ENCODE assay signal across 16 cellular contexts in the genomic region with DNA sequence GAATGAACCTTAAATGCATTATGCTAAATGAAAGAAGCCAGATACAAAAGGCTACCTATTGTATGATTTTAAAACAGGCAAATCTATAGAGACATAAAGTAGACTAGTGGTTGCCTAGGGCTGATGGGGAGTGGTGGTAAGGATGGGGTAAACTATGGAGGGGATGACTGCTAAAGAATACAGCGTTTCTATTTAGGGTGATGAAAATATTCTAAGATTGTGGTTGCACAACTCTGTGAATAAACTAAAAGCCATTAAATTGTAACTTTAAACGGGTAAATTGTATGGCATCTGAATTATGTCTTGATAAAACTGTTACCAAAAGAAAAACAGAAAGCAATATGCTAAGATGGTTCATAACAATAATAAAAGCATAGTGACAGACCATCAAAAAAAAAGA. TPM values are rescaled to one million over a fixed set of nuclear protein-coding genes. Genes with fewer than 3 reads are reported as not detected.
DNase-seq lines count a peak whose midpoint lies in the region; ATAC-seq, FAIRE-seq and TF ChIP-seq lines count a peak whose summit lies in the region.
"Had no signal": no experiment of that assay in that cellular context is flagged by ENCODE, and none has a peak within 500 bp of the region (broad histone marks: within the 10 kb centered on the region; RNA-seq: fewer than 3 reads in every experiment).

No MANE protein-coding gene starts in this region.

- H3K27ac ChIP-seq in IMR-90 (ENCODE audit: insufficient read depth, low read length) (no peak overlapping the region), osteoblast (ENCODE audit: low read depth, low read length) (peak overlapping the region; percentile 24), pancreas (no peak overlapping the region)

- CTCF ChIA-PET in IMR-90 (lab: Yijun Ruan, JAX), result interaction anchor here (1.3 kb wide), 1 partner anchor 16 kb away, joined by 3 read pairs; no protein-coding TSS in a partner anchor
- CTCF ChIA-PET in activated naive CD4-positive, alpha-beta T cell treated with anti-CD3 and anti-CD28 coated beads, Interleukin-2, amount 10 ng/mL, durations not matched to agents 7 days and 5 days (lab: Charles Lee), result no interaction called here

- H3K18ac ChIP-seq in IMR-90 (ENCODE audit: low read depth, low read length), result no peak overlapping the region

- no peak overlapping the region for H2AK5ac ChIP-seq in IMR-90 (ENCODE audit: low read depth, low read length)

- H3K9me3 Mint-ChIP-seq in activated naive CD4-positive, alpha-beta T cell treated with anti-CD3 and anti-CD28 coated beads, Interleukin-2, amount 10 ng/mL, durations not matched to agents 7 days and 5 days, result peaks cover 18% of the 10 kb centered on the region

- H2BK120ac ChIP-seq in IMR-90 (ENCODE audit: low read depth, low read length), result no peak overlapping the region

- H3K4ac ChIP-seq in IMR-90 (ENCODE audit: low read depth, low read length), result no peak overlapping the region

- H3K4me2 ChIP-seq in IMR-90 (ENCODE audit: low read depth, low read length), result no peak overlapping the region; the same call in 1 of the 2 replicates
- peak overlapping the region; percentile 48 for H3K4me2 ChIP-seq in osteoblast (ENCODE audit: insufficient read depth, low read length)

- H3K4me3 ChIP-seq in IMR-90 (ENCODE audit: insufficient read depth, low read depth, low read length) (no peak overlapping the region), osteoblast (ENCODE audit: insufficient read depth, low read length) (no peak overlapping the region), pancreas (no peak overlapping the region)
- H3K4me3 ChIP-seq: GM12878, HAP-1 had no signal

- H3K9me3 ChIP-seq in IMR-90 (ENCODE audit: control insufficient read depth, insufficient read depth, low read length) (peaks cover 2% of the 10 kb centered on the region; the same call in 1 of the 2 replicates), osteoblast (ENCODE audit: low read depth, low read length) (no peaks in the 10 kb centered on the region), pancreas (no peaks in the 10 kb centered on the region)
- H3K9me3 ChIP-seq: HAP-1 had no signal

- H4K8ac ChIP-seq in IMR-90 (ENCODE audit: low read depth in 2 of 2, low read length in 2 of 2), result no peak overlapping the region

- H3K9me1 ChIP-seq in IMR-90 (ENCODE audit: insufficient read depth, low read length), result no peaks in the 10 kb centered on the region

- no peaks in the 10 kb centered on the region for H3K27me3 Mint-ChIP-seq in activated naive CD4-positive, alpha-beta T cell treated with anti-CD3 and anti-CD28 coated beads, Interleukin-2, amount 10 ng/mL, durations not matched to agents 7 days and 5 days
- H3K27me3 Mint-ChIP-seq: CD4-positive, alpha-beta memory T cell had no signal

- no peaks in the 10 kb centered on the region for H3K79me2 ChIP-seq in osteoblast (ENCODE audit: insufficient read depth, low read length)

- no peak overlapping the region for H2BK15ac ChIP-seq in IMR-90 (ENCODE audit: low read depth, low read length)

- no peaks in the 10 kb centered on the region for H4K20me1 ChIP-seq in IMR-90 (ENCODE audit: insufficient read depth, low read length)
- H4K20me1 ChIP-seq in osteoblast (ENCODE audit: insufficient read depth, low read length), result no peaks in the 10 kb centered on the region

- H2BK20ac ChIP-seq in IMR-90 (ENCODE audit: low read depth, low read length), result no peak overlapping the region

- no peak overlapping the region for H2AK9ac ChIP-seq in IMR-90 (replicated peaks; ENCODE audit: low read depth, low read length, poor library complexity)

- no peak overlapping the region for H4K91ac ChIP-seq in IMR-90 (ENCODE audit: insufficient read depth, low read depth, low read length)

- ATAC-seq in IMR-90 (ENCODE audit: low read depth) (peak; percentile 53), pancreas (no peak)
- ATAC-seq: GM12878 had no signal

- H3K27me3 ChIP-seq in IMR-90 (ENCODE audit: control insufficient read depth, insufficient read depth, low read length), result no peaks in the 10 kb centered on the region
- no peaks in the 10 kb centered on the region for H3K27me3 ChIP-seq in osteoblast (ENCODE audit: insufficient read depth, low read length)
- no peaks in the 10 kb centered on the region for H3K27me3 ChIP-seq in pancreas

- H3K4me1 ChIP-seq in IMR-90 (ENCODE audit: control insufficient read depth, insufficient read depth, low read length) (peaks cover 2% of the 10 kb centered on the region; the same call in 1 of the 2 replicates), osteoblast (ENCODE audit: insufficient read depth, low read length) (peaks cover 21% of the 10 kb centered on the region), pancreas (peaks cover 7 to 15% (median 9%) of the 10 kb centered on the region in 3 donors)
- H3K4me1 ChIP-seq: Caco-2, HAP-1 had no signal

- no peaks in the 10 kb centered on the region for H3K4me1 Mint-ChIP-seq in activated naive CD4-positive, alpha-beta T cell treated with anti-CD3 and anti-CD28 coated beads, Interleukin-2, amount 10 ng/mL, durations not matched to agents 7 days and 5 days

- no peak overlapping the region for H3K14ac ChIP-seq in IMR-90 (replicated peaks; ENCODE audit: low read depth, low read length)

- dilution Hi-C loops in IMR-90 (cut with HindIII; ENCODE audit: low sequenced_read_pairs, unreplicated experiment), result no loop called here

- no peak for DNase-seq in IMR-90
- DNase-seq in fibroblast of gingiva (ENCODE audit: low read depth), result peak; percentile 5
- DNase-seq in osteoblast (ENCODE audit: insufficient read length, low spot score, missing footprints), result no peak
- no peak for DNase-seq in pancreas
- DNase-seq in activated naive CD4-positive, alpha-beta T cell treated with anti-CD3 and anti-CD28 coated beads, Interleukin-2, amount 10 ng/mL, durations not matched to agents 7 days and 5 days, result no peak
- DNase-seq in NCI-H2171 treated with DMSO at 0.1 percent for 48 hours (lab: John Stamatoyannopoulos, UW), result no peak
- DNase-seq: C1 segment of cervical spinal cord; Caco-2; CD4-positive, alpha-beta memory T cell; DMS153; DND-41; EL; GOT3 had no signal

- no peak for TF ChIP-seq POLR2A in IMR-90 (IDR thresholded peaks at IDR 0.05; ENCODE audit: low read depth, low read length)

- no peak overlapping the region for H3K9ac ChIP-seq in IMR-90 (ENCODE audit: low read depth, low read length)

- H3K36me3 ChIP-seq in IMR-90 (ENCODE audit: control insufficient read depth, insufficient read depth, low read length) (no peaks in the 10 kb centered on the region), osteoblast (ENCODE audit: insufficient read depth, low read length) (no peaks in the 10 kb centered on the region), pancreas (no peaks in the 10 kb centered on the region)
- H3K36me3 ChIP-seq: HAP-1 had no signal

- H3K56ac ChIP-seq in IMR-90 (ENCODE audit: extremely low read depth, insufficient read depth, low read length), result no peak overlapping the region

- WGBS in IMR-90 (ENCODE audit: extremely low coverage in 2 of 2, insufficient read length in 1 of 2), 2 experiments, result no CpG with 5 or more reads among the region's 2 CpGs
- WGBS in pancreas, 2 donors, result 81% methylated on average over 2 of the region's 2 CpGs

- intact Hi-C loops in IMR-90 (cut with micrococcal nuclease), result no loop called here
- intact Hi-C loops in pancreas (cut with DNase I), result no loop called here

- H2BK5ac ChIP-seq in IMR-90 (ENCODE audit: low read depth, low read length, poor library complexity, severe bottlenecking), result peak overlapping the region; percentile 59

- H3K4me3 Mint-ChIP-seq in activated naive CD4-positive, alpha-beta T cell treated with anti-CD3 and anti-CD28 coated beads, Interleukin-2, amount 10 ng/mL, durations not matched to agents 7 days and 5 days, result no peak overlapping the region
- H3K4me3 Mint-ChIP-seq: CD4-positive, alpha-beta memory T cell had no signal

- FAIRE-seq in pancreas (lab: Jason Lieb, UNC), result no peak
- FAIRE-seq: GM12878, H54 had no signal

- no peak overlapping the region for H3K27ac Mint-ChIP-seq in activated naive CD4-positive, alpha-beta T cell treated with anti-CD3 and anti-CD28 coated beads, Interleukin-2, amount 10 ng/mL, durations not matched to agents 7 days and 5 days

- no peaks in the 10 kb centered on the region for H3K79me1 ChIP-seq in IMR-90 (ENCODE audit: low read depth in 1 of 2, low read length in 2 of 2)

- peaks cover 57% of the 10 kb centered on the region for H3K36me3 Mint-ChIP-seq in activated naive CD4-positive, alpha-beta T cell treated with anti-CD3 and anti-CD28 coated beads, Interleukin-2, amount 10 ng/mL, durations not matched to agents 7 days and 5 days

- no peak overlapping the region for H3K23ac ChIP-seq in IMR-90 (ENCODE audit: low read depth, low read length)

- in situ Hi-C loops in IMR-90 (cut with MboI; ENCODE audit: low sequenced_read_pairs), result no loop called here

- no peak overlapping the region for H4K5ac ChIP-seq in IMR-90 (ENCODE audit: low read depth, low read length)

- TF ChIP-seq CTCF in IMR-90 (conservative IDR thresholded peaks at IDR 0.05; ENCODE audit: low read depth, low read length) (no peak), osteoblast (IDR thresholded peaks at IDR 0.05; ENCODE audit: extremely low read depth, low read depth, low read length) (no peak), pancreas (IDR thresholded peaks at IDR 0.05) (no peak)

- TF ChIP-seq RAD21 in IMR-90 (IDR thresholded peaks at IDR 0.05; ENCODE audit: low read length), result no peak

- BruUV-seq in IMR-90 (replicated peaks; lab: Mats Ljungman, UMichigan), result no TSS peak

- POLR2A ChIA-PET in IMR-90 (lab: Charles Lee; ENCODE audit: unreplicated experiment), result no interaction called here

- H2AFZ ChIP-seq in IMR-90 (replicated peaks; ENCODE audit: low read length, poor library complexity) (no peak overlapping the region), osteoblast (ENCODE audit: low read length) (no peak overlapping the region)

TF ChIP-seq in IMR-90, 13 proteins besides CTCF, POLR2A, EP300 and RAD21:
- no peak for TF ChIP-seq CHD1 (IDR thresholded peaks at IDR 0.05; ENCODE audit: low read depth, low read length)
- no peak for TF ChIP-seq SMC3 (IDR thresholded peaks at IDR 0.05; ENCODE audit: low read depth, low read length)
- TF ChIP-seq MAFK (IDR thresholded peaks at IDR 0.05; ENCODE audit: low read depth, low read length), result no peak
- TF ChIP-seq MAZ (IDR thresholded peaks at IDR 0.05; ENCODE audit: borderline replicate concordance, low read depth, low read length), result no peak

RNA-seq across cellular contexts. Expression of gene KLHL3, which starts 21.4 kb away (rescaled TPM):
- total RNA-seq in IMR-90 (2012; rRNA removed) (4.1 and 4.7 TPM in 2 replicates), osteoblast (6.2 and 7.1 TPM in 2 replicates), pancreas (1 to 10 TPM; 1.8 to 4.7 (median 2.9) TPM)
- polyA plus RNA-seq in IMR-90 (2012; rRNA removed) (2.1 and 2.3 TPM in 2 replicates), pancreas (1 to 10 TPM; 3.4 to 6.6 TPM)
- polyA plus RNA-seq in IMR-90 (2012; cell fraction: cytosol; rRNA removed), result 0.79 and 1.0 TPM in 2 replicates
- polyA plus RNA-seq in IMR-90 (2012; cell fraction: nucleus; rRNA removed; ENCODE audit: low replicate concordance), result 8.1 and 16.6 TPM in 2 replicates

RNA-seq across cellular contexts. Expression of gene HNRNPA0, which starts 39.7 kb away (rescaled TPM):
- 5.2 and 8.9 TPM in 2 replicates for total RNA-seq in IMR-90 (2012; rRNA removed)
- polyA plus RNA-seq in IMR-90 (2012; rRNA removed), result 12.2 and 12.9 TPM in 2 replicates
- 23.6 and 24.0 TPM in 2 replicates for polyA plus RNA-seq in IMR-90 (2012; cell fraction: cytosol; rRNA removed)
- polyA plus RNA-seq in IMR-90 (2012; cell fraction: nucleus; rRNA removed; ENCODE audit: low replicate concordance), result 8.7 and 9.1 TPM in 2 replicates
- 24.2 TPM in 2 replicates for total RNA-seq in osteoblast
- total RNA-seq in pancreas, result 10 to 100 TPM in 4 of 6 donors, 1 to 10 TPM in 2; 8.0 to 14.1 (median 12.2) TPM
- polyA plus RNA-seq in pancreas, result 10 to 100 TPM in 1 of 2 donors, 1 to 10 TPM in 1; 9.7 to 13.8 TPM
